23 cellular contexts compared by ENCODE assay signal in genomic region chr17:66229783-66230538, GRCh38. TPM values are rescaled to one million over a fixed set of nuclear protein-coding genes. Genes with fewer than 3 reads are reported as not detected.
DNase-seq lines count a peak whose midpoint lies in the region; ATAC-seq, FAIRE-seq and TF ChIP-seq lines count a peak whose summit lies in the region.
"Had no signal": no experiment of that assay in that cellular context is flagged by ENCODE, and none has a peak within 500 bp of the region (broad histone marks: within the 10 kb centered on the region; RNA-seq: fewer than 3 reads in every experiment).

No MANE protein-coding gene starts in this region.

- peak; percentile 61 for FAIRE-seq in A549 (lab: Jason Lieb, UNC)
- FAIRE-seq: D721Med, G401.6, GM12892, GM18507 had no signal

- H3K9ac ChIP-seq in liver (ENCODE audit: low read depth in 1 of 2, low read length in 2 of 2): peak overlapping the region in 1 of 2 donors; percentile 34

- TF ChIP-seq RAD21 in A549 (conservative IDR thresholded peaks at IDR 0.05 in 1 of 2, IDR thresholded peaks at IDR 0.05 in 1 of 2) (no peak), liver (IDR thresholded peaks at IDR 0.05) (no peak)

- peak overlapping the region; percentile 72 to 74 for H3K27ac ChIP-seq in A549
- peak overlapping the region; percentile 17 for H3K27ac ChIP-seq in hepatocyte
- H3K27ac ChIP-seq in liver (ENCODE audit: low read depth in 1 of 2, low read length in 2 of 2): peak overlapping the region; percentile 78 to 96
- H3K27ac ChIP-seq in prostate gland: peak overlapping the region; percentile 11 to 36
- H3K27ac ChIP-seq in uterus: no peak overlapping the region

- POLR2A ChIA-PET in A549 (lab: Yijun Ruan, JAX): no interaction called here
- POLR2A ChIA-PET in activated CD8-positive, alpha-beta T cell treated with anti-CD3 and anti-CD28 coated beads, Interleukin-2, amount 10 ng/mL, durations not matched to agents 7 days and 5 days (lab: Charles Lee): interaction anchor here (0.7 kb wide), 1 partner anchor 1305 kb away, joined by 4 read pairs; no protein-coding TSS in a partner anchor

- H3K9me3 ChIP-seq in A549 (no peaks in the 10 kb centered on the region), hepatocyte (ENCODE audit: low read depth) (no peaks in the 10 kb centered on the region), liver (ENCODE audit: control insufficient read depth in 4 of 4, low read length in 3 of 4) (no peaks in the 10 kb centered on the region), prostate gland (no peaks in the 10 kb centered on the region), uterus (no peaks in the 10 kb centered on the region)
- H3K9me3 ChIP-seq: BE2C, HAP-1 had no signal

- no peaks in the 10 kb centered on the region for H3K36me3 ChIP-seq in hepatocyte (replicated peaks; ENCODE audit: insufficient read depth, low read depth)
- peaks cover 2 to 7% (median 5%) of the 10 kb centered on the region in 4 donors for H3K36me3 ChIP-seq in liver (ENCODE audit: control insufficient read depth in 4 of 4, insufficient read depth in 3 of 4, low read depth in 1 of 4, low read length in 3 of 4)
- H3K36me3 ChIP-seq in prostate gland: no peaks in the 10 kb centered on the region
- H3K36me3 ChIP-seq in uterus: no peaks in the 10 kb centered on the region
- H3K36me3 ChIP-seq: BE2C, HAP-1 had no signal

- no peak for DNase-seq in A549 (ENCODE audit: low read depth in 1 of 2, low spot score in 1 of 2)
- no peak for DNase-seq in hepatocyte (ENCODE audit: low spot score)
- DNase-seq in prostate gland (ENCODE audit: low spot score): no peak
- no peak for DNase-seq in HPDE6-E6E7 (ENCODE audit: extremely low spot score)
- no peak for DNase-seq in NCI-H345 (lab: John Stamatoyannopoulos, UW)
- no peak for DNase-seq in activated CD8-positive, alpha-beta T cell treated with anti-CD3 and anti-CD28 coated beads, Interleukin-2, amount 10 ng/mL, durations not matched to agents 7 days and 5 days
- no peak for DNase-seq in uterus
- DNase-seq: BE2C; C1 segment of cervical spinal cord; CD4-positive, CD25-positive, alpha-beta regulatory T cell; CD8-positive, alpha-beta memory T cell; COR-L47; KBM-7 had no signal

- H3K27me3 Mint-ChIP-seq in activated CD8-positive, alpha-beta T cell treated with anti-CD3 and anti-CD28 coated beads, Interleukin-2, amount 10 ng/mL, durations not matched to agents 7 days and 5 days (ENCODE audit: low read depth): peaks cover 19% of the 10 kb centered on the region

- H3K79me2 ChIP-seq in hepatocyte: no peaks in the 10 kb centered on the region

- 88% methylated on average over 4 of the region's 4 CpGs for WGBS in A549 (ENCODE audit: missing lambda C conversion rate)
- WGBS in hepatocyte (ENCODE audit: low lambda C conversion rate, missing lambda C conversion rate): 89% methylated on average over 4 of the region's 4 CpGs
- 63% methylated on average over 4 of the region's 4 CpGs for WGBS in liver
- 68% methylated on average over 4 of the region's 4 CpGs for WGBS in prostate gland

- ATAC-seq in A549: peak in 1 of 2 experiments; percentile 35; a peak in 3 of 6 replicates
- no peak for ATAC-seq in activated CD8-positive, alpha-beta T cell treated with anti-CD3 and anti-CD28 coated beads, Interleukin-2, amount 10 ng/mL, durations not matched to agents 7 days and 5 days

- no peaks in the 10 kb centered on the region for H3K36me3 Mint-ChIP-seq in activated CD8-positive, alpha-beta T cell treated with anti-CD3 and anti-CD28 coated beads, Interleukin-2, amount 10 ng/mL, durations not matched to agents 7 days and 5 days (ENCODE audit: low read depth)
- H3K36me3 Mint-ChIP-seq: CD8-positive, alpha-beta memory T cell; IgD-negative memory B cell had no signal

- TF ChIP-seq POLR2A in A549 (IDR thresholded peaks at IDR 0.05; ENCODE audit: low read length) (no peak), prostate gland (IDR thresholded peaks at IDR 0.05) (no peak), uterus (IDR thresholded peaks at IDR 0.05) (no peak)

- no peak overlapping the region for H3K4me3 Mint-ChIP-seq in activated CD8-positive, alpha-beta T cell treated with anti-CD3 and anti-CD28 coated beads, Interleukin-2, amount 10 ng/mL, durations not matched to agents 7 days and 5 days
- H3K4me3 Mint-ChIP-seq: CD4-positive, CD25-positive, alpha-beta regulatory T cell; CD8-positive, alpha-beta memory T cell; IgD-negative memory B cell had no signal

- H4K20me1 ChIP-seq in hepatocyte (ENCODE audit: insufficient read depth, poor library complexity, severe bottlenecking): no peaks in the 10 kb centered on the region

- CTCF ChIA-PET in A549 (lab: Yijun Ruan, JAX): interaction anchor here (1.0 to 2.6 kb wide), 4 partner anchors 8 to 29 kb away, joined by 4 to 10 read pairs (median 5); no protein-coding TSS in a partner anchor
- CTCF ChIA-PET in activated CD8-positive, alpha-beta T cell treated with anti-CD3 and anti-CD28 coated beads, Interleukin-2, amount 10 ng/mL, durations not matched to agents 7 days and 5 days (lab: Charles Lee): interaction anchor here (1.5 kb wide), 1 partner anchor 30 kb away, joined by 3 read pairs; no protein-coding TSS in a partner anchor

- H2AFZ ChIP-seq in hepatocyte: no peak overlapping the region

- TF ChIP-seq CTCF in A549 (IDR thresholded peaks at IDR 0.05) (no peak), hepatocyte (IDR thresholded peaks at IDR 0.05; ENCODE audit: poor library complexity) (no peak), liver (IDR thresholded peaks at IDR 0.05; ENCODE audit: low read depth, low read length, missing input control) (no peak), prostate gland (IDR thresholded peaks at IDR 0.05) (no peak), uterus (IDR thresholded peaks at IDR 0.05) (no peak)

- TF ChIP-seq EP300 in A549 (IDR thresholded peaks at IDR 0.05): no peak

- H3K4me3 ChIP-seq in A549 (no peak overlapping the region), hepatocyte (no peak overlapping the region), liver (ENCODE audit: low read depth in 1 of 3, low read length in 3 of 3) (peak overlapping the region in 2 of 3 donors; percentile 27 to 30), prostate gland (no peak overlapping the region), uterus (no peak overlapping the region)
- H3K4me3 ChIP-seq: HAP-1 had no signal

- peaks cover 43% of the 10 kb centered on the region for H3K4me1 ChIP-seq in A549
- peaks cover 5% of the 10 kb centered on the region for H3K4me1 ChIP-seq in hepatocyte (ENCODE audit: insufficient read depth)
- H3K4me1 ChIP-seq in liver (ENCODE audit: control insufficient read depth in 4 of 4, insufficient read depth in 4 of 4, low read length in 3 of 4): peaks cover 5 to 50% (median 42%) of the 10 kb centered on the region in 4 donors
- H3K4me1 ChIP-seq in prostate gland (replicated peaks): no peaks in the 10 kb centered on the region
- no peaks in the 10 kb centered on the region for H3K4me1 ChIP-seq in uterus
- H3K4me1 ChIP-seq: BE2C, HAP-1 had no signal

- H3K4me2 ChIP-seq in A549: peak overlapping the region; percentile 61
- peak overlapping the region; percentile 16 for H3K4me2 ChIP-seq in hepatocyte

- no peak overlapping the region for H3K27ac Mint-ChIP-seq in activated CD8-positive, alpha-beta T cell treated with anti-CD3 and anti-CD28 coated beads, Interleukin-2, amount 10 ng/mL, durations not matched to agents 7 days and 5 days
- H3K27ac Mint-ChIP-seq: CD4-positive, CD25-positive, alpha-beta regulatory T cell; CD8-positive, alpha-beta memory T cell; IgD-negative memory B cell had no signal

- peaks cover 4% of the 10 kb centered on the region for H3K4me1 Mint-ChIP-seq in activated CD8-positive, alpha-beta T cell treated with anti-CD3 and anti-CD28 coated beads, Interleukin-2, amount 10 ng/mL, durations not matched to agents 7 days and 5 days (ENCODE audit: low read depth)

- H3K9me2 ChIP-seq in hepatocyte (replicated peaks; ENCODE audit: insufficient read depth): no peaks in the 10 kb centered on the region

- H3K9me3 Mint-ChIP-seq in activated CD8-positive, alpha-beta T cell treated with anti-CD3 and anti-CD28 coated beads, Interleukin-2, amount 10 ng/mL, durations not matched to agents 7 days and 5 days (ENCODE audit: insufficient read depth): no peaks in the 10 kb centered on the region
- H3K9me3 Mint-ChIP-seq: CD8-positive, alpha-beta memory T cell had no signal

- H3K27me3 ChIP-seq in hepatocyte (no peaks in the 10 kb centered on the region), liver (ENCODE audit: control insufficient read depth in 4 of 4, insufficient read depth in 4 of 4, low read length in 3 of 4) (no peaks in the 10 kb centered on the region), prostate gland (replicated peaks; ENCODE audit: insufficient read depth) (no peaks in the 10 kb centered on the region), uterus (no peaks in the 10 kb centered on the region)
- H3K27me3 ChIP-seq: BE2C had no signal

- intact Hi-C loops in prostate gland (cut with DNase I): no loop called here
- intact Hi-C loops in uterus (cut with DNase I; ENCODE audit: low total_unique reads): no loop called here

TF ChIP-seq in A549, 52 proteins besides CTCF, POLR2A, EP300 and RAD21 (continues in another document):
- TF ChIP-seq KDM5A (IDR thresholded peaks at IDR 0.05): no peak

RNA-seq across cellular contexts. Expression of gene APOH, which starts 0.7 kb away (rescaled TPM):
- polyA plus RNA-seq in A549 (2011; rRNA removed) (26.1 and 39.6 TPM in 2 replicates), A549 (2017; fragmentation: RNase III; extraction: RNeasy Plus Mini Kit Qiagen cat#74134 plus additional on column Dnase treatment) (5.7 to 6.9 TPM (median 6.9 TPM) in 3 replicates), hepatocyte (202 and 374 TPM in 2 replicates), liver (1,000 to 10,000 TPM; 5,745 to 7,307 TPM)
- 2.7 and 3.2 TPM in 2 replicates for polyA plus RNA-seq in A549 (2012; cell fraction: cytosol; rRNA removed)
- 2.4 and 3.0 TPM in 2 replicates for polyA plus RNA-seq in A549 (2012; cell fraction: nucleus; rRNA removed)
- polyA minus RNA-seq in A549 (2011; rRNA and poly(A)+ RNA removed): 7.3 and 11.0 TPM in 2 replicates
- total RNA-seq in hepatocyte (449 and 502 TPM in 2 replicates), liver (1,000 to 10,000 TPM; 2,858 to 5,938 TPM), prostate gland (not detected), uterus (under 1 TPM in 1 of 4 donors, not detected in 3; 0.61 TPM)
- not detected for total RNA-seq in activated CD8-positive, alpha-beta T cell treated with anti-CD3 and anti-CD28 coated beads, Interleukin-2, amount 10 ng/mL, durations not matched to agents 7 days and 5 days
- total RNA-seq: A172; CD4-positive, CD25-positive, alpha-beta regulatory T cell; CD8-positive, alpha-beta memory T cell; H4; HT1080 had no signal
- polyA plus RNA-seq: CD4-positive, CD25-positive, alpha-beta regulatory T cell; CD8-positive, alpha-beta memory T cell; IgD-negative memory B cell had no signal

RNA-seq across cellular contexts. Expression of gene CEP112, which starts 38.0 kb away (rescaled TPM):
- 15.2 and 17.9 TPM in 2 replicates for polyA plus RNA-seq in A549 (2011; rRNA removed)
- 4.5 and 4.7 TPM in 2 replicates for polyA plus RNA-seq in A549 (2012; cell fraction: cytosol; rRNA removed)
- polyA plus RNA-seq in A549 (2012; cell fraction: nucleus; rRNA removed): 1.0 and 1.4 TPM in 2 replicates
- polyA plus RNA-seq in A549 (2017; fragmentation: RNase III; extraction: RNeasy Plus Mini Kit Qiagen cat#74134 plus additional on column Dnase treatment): 9.1 to 10.7 TPM (median 9.6 TPM) in 3 replicates
- 12.0 and 12.1 TPM in 2 replicates for polyA minus RNA-seq in A549 (2011; rRNA and poly(A)+ RNA removed)
- total RNA-seq in hepatocyte: 6.1 and 9.7 TPM in 2 replicates
- polyA plus RNA-seq in hepatocyte: 7.1 and 8.8 TPM in 2 replicates
- total RNA-seq in liver: 1 to 10 TPM; 1.1 to 4.9 TPM
- 1 to 10 TPM; 1.1 to 1.6 TPM for polyA plus RNA-seq in liver
- total RNA-seq in prostate gland: 10 to 100 TPM in 1 of 2 donors, 1 to 10 TPM in 1; 2.3 to 22.8 TPM
- 1 to 10 TPM; 2.3 to 2.7 TPM for total RNA-seq in activated CD8-positive, alpha-beta T cell treated with anti-CD3 and anti-CD28 coated beads, Interleukin-2, amount 10 ng/mL, durations not matched to agents 7 days and 5 days
- 10 to 100 TPM; 36.6 to 96.5 (median 52.4) TPM for total RNA-seq in uterus
- polyA plus RNA-seq: IgD-negative memory B cell had no signal

Comparison
In these comparisons a context has a peak if more than half of its experiments do, and no peak if none do; other contexts are left out.
1. H3K27ac ChIP-seq: peak in A549 (2 of 2), hepatocyte (single experiment), liver (2 of 2) and prostate gland (2 of 2); none in uterus (0 of 2).
2. H3K4me3 ChIP-seq: peak in liver (2 of 3); none in A549 (single experiment), hepatocyte (single experiment), prostate gland (0 of 2) and uterus (0 of 2).
3. RNA of gene APOH, which starts 0.7 kb away (total RNA-seq): 2,858 to 5,938 TPM in liver and 449 to 502 TPM in hepatocyte; not detected in prostate gland, not detected in activated CD8-positive, alpha-beta T cell treated with anti-CD3 and anti-CD28 coated beads, Interleukin-2, amount 10 ng/mL, durations not matched to agents 7 days and 5 days and 0.61 TPM in uterus; every median in the first group is over 100 times any median in the second.